In genomic region chr1:109643385-109644230, GRCh38 we compare ENCODE assay signal across 1 cellular context.
TF ChIP-seq lines count a peak whose summit lies in the region.

No MANE protein-coding gene starts in this region.

TF ChIP-seq in GM12878, 131 proteins besides CTCF, POLR2A, EP300 and RAD21 (continued from another document):
- TF ChIP-seq E2F4 (IDR thresholded peaks at IDR 0.05; ENCODE audit: low read depth, low read length) (no peak), SP1 (IDR thresholded peaks at IDR 0.05; ENCODE audit: low read depth, low read length) (no peak)
